Comparison of ENCODE assay signal across 3 cellular contexts in genomic region chr10:7428673-7429350, GRCh38.
TF ChIP-seq lines count a peak whose summit lies in the region.

No MANE protein-coding gene starts in this region.

TF ChIP-seq in GM12891, 5 proteins besides CTCF, POLR2A, EP300 and RAD21:
- no peak for TF ChIP-seq PAX5 (IDR thresholded peaks at IDR 0.05; ENCODE audit: insufficient read depth, low read length, severe bottlenecking)
- no peak for TF ChIP-seq SPI1 (IDR thresholded peaks at IDR 0.05; ENCODE audit: low read depth, low read length)
- TF ChIP-seq TAF1 (IDR thresholded peaks at IDR 0.05; ENCODE audit: low read depth, low read length), result no peak
- no peak for TF ChIP-seq POLR2AphosphoS5 (IDR thresholded peaks at IDR 0.05; ENCODE audit: low read depth, low read length)
- no peak for TF ChIP-seq POU2F2 (IDR thresholded peaks at IDR 0.05; ENCODE audit: low read depth, low read length)

TF ChIP-seq in GM23338, 12 proteins besides CTCF, POLR2A, EP300 and RAD21 (continues in another document):
- TF ChIP-seq EZH2phosphoT487 (IDR thresholded peaks at IDR 0.05; ENCODE audit: unreplicated experiment) (no peak), NANOG (IDR thresholded peaks at IDR 0.05; ENCODE audit: borderline replicate concordance) (no peak), STAT1 (IDR thresholded peaks at IDR 0.05; ENCODE audit: unreplicated experiment) (no peak), ZNF114 (CRISPR knock-in tag; IDR thresholded peaks at IDR 0.05) (no peak), EZH2 (IDR thresholded peaks at IDR 0.05; ENCODE audit: low read depth, unreplicated experiment) (no peak), CREB1 (CRISPR knock-in tag; IDR thresholded peaks at IDR 0.05; ENCODE audit: low read depth) (no peak), POLR2AphosphoS5 (IDR thresholded peaks at IDR 0.05; ENCODE audit: low read depth) (no peak), ZNF462 (CRISPR knock-in tag; IDR thresholded peaks at IDR 0.05) (no peak), ZNF331 (CRISPR knock-in tag; IDR thresholded peaks at IDR 0.05; ENCODE audit: low read depth) (no peak)
- TF ChIP-seq, protein P1, sequence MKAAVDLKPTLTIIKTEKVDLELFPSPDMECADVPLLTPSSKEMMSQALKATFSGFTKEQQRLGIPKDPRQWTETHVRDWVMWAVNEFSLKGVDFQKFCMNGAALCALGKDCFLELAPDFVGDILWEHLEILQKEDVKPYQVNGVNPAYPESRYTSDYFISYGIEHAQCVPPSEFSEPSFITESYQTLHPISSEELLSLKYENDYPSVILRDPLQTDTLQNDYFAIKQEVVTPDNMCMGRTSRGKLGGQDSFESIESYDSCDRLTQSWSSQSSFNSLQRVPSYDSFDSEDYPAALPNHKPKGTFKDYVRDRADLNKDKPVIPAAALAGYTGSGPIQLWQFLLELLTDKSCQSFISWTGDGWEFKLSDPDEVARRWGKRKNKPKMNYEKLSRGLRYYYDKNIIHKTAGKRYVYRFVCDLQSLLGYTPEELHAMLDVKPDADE (IDR thresholded peaks at IDR 0.05), result no peak

TF ChIP-seq in H1, 55 proteins besides CTCF, POLR2A, EP300 and RAD21 (continued from another document):
- TF ChIP-seq TAF1 (IDR thresholded peaks at IDR 0.05; ENCODE audit: low read depth, low read length) (no peak), NANOG (IDR thresholded peaks at IDR 0.05; ENCODE audit: insufficient read depth, low read depth, low read length, poor library complexity, severe bottlenecking) (no peak), CREB1 (IDR thresholded peaks at IDR 0.05) (no peak), USF2 (IDR thresholded peaks at IDR 0.05; ENCODE audit: low read length) (no peak), KDM5A (IDR thresholded peaks at IDR 0.05; ENCODE audit: low read length) (no peak)
